14 cellular contexts compared by ENCODE assay signal in the genomic region with DNA sequence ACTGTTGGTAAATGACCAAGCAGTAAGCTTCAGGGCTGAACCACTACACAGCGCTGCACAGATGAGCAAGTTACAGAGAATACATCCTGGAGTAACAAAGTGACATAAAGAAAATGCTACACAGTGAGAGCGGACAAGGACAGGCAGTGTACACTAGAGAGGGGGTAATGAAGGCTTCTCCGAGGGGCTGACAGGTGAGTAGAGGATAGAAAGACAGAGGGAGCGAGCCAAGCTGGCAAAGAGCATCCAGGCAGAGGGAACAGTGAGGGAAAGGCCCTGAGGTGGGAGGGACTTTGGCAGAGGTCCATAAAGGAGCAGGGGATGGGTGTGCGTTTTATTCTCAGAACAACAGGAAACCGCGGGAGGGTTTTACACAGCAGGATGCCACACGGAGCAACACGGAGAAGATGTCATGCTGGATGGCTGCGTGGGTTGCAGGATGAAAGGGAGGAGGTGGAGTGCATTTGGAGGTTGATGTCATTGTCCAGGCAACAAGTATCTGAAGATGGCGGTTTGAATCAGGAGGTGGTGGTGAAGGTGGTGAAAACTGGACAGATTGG. TPM values are rescaled to one million over a fixed set of nuclear protein-coding genes. Genes with fewer than 3 reads are reported as not detected.
DNase-seq lines count a peak whose midpoint lies in the region; ATAC-seq, FAIRE-seq and TF ChIP-seq lines count a peak whose summit lies in the region.
"Had no signal": no experiment of that assay in that cellular context is flagged by ENCODE, and none has a peak within 500 bp of the region (broad histone marks: within the 10 kb centered on the region; RNA-seq: fewer than 3 reads in every experiment).

No MANE protein-coding gene starts in this region.

- H3K27ac ChIP-seq in K562 (ENCODE audit: extremely low read depth, low read depth, low read length), result no peak overlapping the region
- no peak overlapping the region for H3K27ac ChIP-seq in foreskin keratinocyte
- H3K27ac ChIP-seq: esophagus squamous epithelium, neutrophil, vagina had no signal

- H3K36me3 Mint-ChIP-seq in activated CD4-positive, alpha-beta memory T cell treated with anti-CD3 and anti-CD28 coated beads for 36 hours, result peaks cover 3% of the 10 kb centered on the region

- CTCF ChIA-PET in activated CD4-positive, alpha-beta memory T cell treated with anti-CD3 and anti-CD28 coated beads for 36 hours (lab: Charles Lee), result interaction anchor here (0.6 to 4.4 kb wide), 7 partner anchors 14 to 458 kb away, joined by 3 to 35 read pairs (median 4); a partner anchor contains a TSS
- CTCF ChIA-PET in K562 (lab: Yijun Ruan, JAX; ENCODE audit: low intra/inter-chr PET ratio), result no interaction called here

- POLR2A ChIA-PET in activated CD4-positive, alpha-beta memory T cell treated with anti-CD3 and anti-CD28 coated beads for 36 hours (lab: Charles Lee), result interaction anchor here (1.0 to 1.1 kb wide), 2 partner anchors 14 to 446 kb away, joined by 4 read pairs; a partner anchor contains a TSS
- POLR2A ChIA-PET in K562 (lab: Yijun Ruan, JAX), result no interaction called here

- 0 out of 2 replicates have a peak, but pooled peaks cover 2% of the 10 kb centered on the region for H3K9me3 ChIP-seq in K562 (replicated peaks; ENCODE audit: control insufficient read depth, insufficient read depth, low read depth, low read length)
- H3K9me3 ChIP-seq: neutrophil, vagina had no signal

- no peak for TF ChIP-seq EP300 in K562 (IDR thresholded peaks at IDR 0.05; ENCODE audit: low read length)

- peak overlapping the region; percentile 2 for H3K4me3 Mint-ChIP-seq in activated CD4-positive, alpha-beta memory T cell treated with anti-CD3 and anti-CD28 coated beads for 36 hours

- H3K27me3 ChIP-seq in K562 (ENCODE audit: control insufficient read depth in 2 of 2, insufficient read depth in 2 of 2, low read length in 2 of 2) (peaks cover 14 to 54% of the 10 kb centered on the region in 2 experiments; a peak in 4 of 5 replicates), foreskin keratinocyte (no peaks in the 10 kb centered on the region)
- H3K27me3 ChIP-seq: vagina had no signal

- TF ChIP-seq CTCF in K562 (IDR thresholded peaks at IDR 0.05 in 2 of 3, conservative IDR thresholded peaks at IDR 0.05 in 1 of 3; ENCODE audit: insufficient read depth in 2 of 3, low read depth in 1 of 3, low read length in 3 of 3) (no peak), foreskin keratinocyte (conservative IDR thresholded peaks at IDR 0.05) (no peak)

- H3K4me1 Mint-ChIP-seq in activated CD4-positive, alpha-beta memory T cell treated with anti-CD3 and anti-CD28 coated beads for 36 hours (ENCODE audit: low read depth), result peaks cover 54% of the 10 kb centered on the region

- no peak for TF ChIP-seq RAD21 in K562 (CRISPR knock-in tag; conservative IDR thresholded peaks at IDR 0.05 in 1 of 2, IDR thresholded peaks at IDR 0.05 in 1 of 2)

- H3K79me2 ChIP-seq in K562 (ENCODE audit: control insufficient read depth, insufficient read depth, low read length), result no peaks in the 10 kb centered on the region

- H3K9ac ChIP-seq in K562 (ENCODE audit: insufficient read depth in 1 of 2, low read depth in 2 of 2, low read length in 2 of 2), result no peak overlapping the region

- peak; percentile 37 for DNase-seq in NCI-H2029 treated with DMSO at 0.1 percent for 48 hours (lab: John Stamatoyannopoulos, UW)
- DNase-seq in activated CD4-positive, alpha-beta memory T cell treated with anti-CD3 and anti-CD28 coated beads for 36 hours, result peak; percentile 87
- no peak for DNase-seq in K562 (ENCODE audit: extremely low read depth in 1 of 4, low spot score in 3 of 4)
- peak; percentile 26 to 48 (median 45) for DNase-seq in stimulated activated CD4-positive, alpha-beta T cell treated with anti-CD3 and anti-CD28 coated beads, TNF-alpha, amount 100 ng/mL, for 48 hours (ENCODE audit: low read depth in 3 of 3)
- no peak for DNase-seq in foreskin keratinocyte
- DNase-seq in retina, result no peak
- DNase-seq: esophagus squamous epithelium, kidney glomerular epithelial cell, NCI-H524 treated with DMSO at 0.1 percent for 48 hours had no signal

- no TSS peak for BruUV-seq in K562 (replicated peaks; lab: Mats Ljungman, UMichigan)

- peak overlapping the region; percentile 83 for H3K27ac Mint-ChIP-seq in activated CD4-positive, alpha-beta memory T cell treated with anti-CD3 and anti-CD28 coated beads for 36 hours

- intact Hi-C loops in activated CD4-positive, alpha-beta memory T cell treated with anti-CD3 and anti-CD28 coated beads for 36 hours (cut with micrococcal nuclease), result loop anchor here (1.0 to 5.0 kb wide), 2 partner anchors 14 to 384 kb away; a partner anchor contains a TSS
- intact Hi-C loops in K562 (cut with micrococcal nuclease), result no loop called here

- ATAC-seq in K562, result no peak
- no peak for ATAC-seq in foreskin keratinocyte
- ATAC-seq in GM21529 (IDR thresholded peaks at IDR 0.05; ENCODE audit: unreplicated experiment), result no peak
- ATAC-seq: HepG2 had no signal

- H3K4me3 ChIP-seq in K562, result no peak overlapping the region
- H3K4me3 ChIP-seq: esophagus squamous epithelium, vagina had no signal

- no peak for FAIRE-seq in K562 (lab: Jason Lieb, UNC)
- FAIRE-seq: HepG2 had no signal

- H4K20me1 ChIP-seq in K562 (replicated peaks; ENCODE audit: control insufficient read depth, insufficient read depth, low read length), result no peaks in the 10 kb centered on the region; the same call in 1 of the 2 replicates

- TF ChIP-seq POLR2A in K562 (conservative IDR thresholded peaks at IDR 0.05), result no peak

- H2AFZ ChIP-seq in K562 (ENCODE audit: low read depth, low read length), result no peak overlapping the region

- no peaks in the 10 kb centered on the region for H3K9me3 Mint-ChIP-seq in activated CD4-positive, alpha-beta memory T cell treated with anti-CD3 and anti-CD28 coated beads for 36 hours

- no peaks in the 10 kb centered on the region for H3K27me3 Mint-ChIP-seq in activated CD4-positive, alpha-beta memory T cell treated with anti-CD3 and anti-CD28 coated beads for 36 hours

- WGBS in K562 (ENCODE audit: insufficient coverage, low coverage, missing lambda C conversion rate), result under 1% methylated on average over 11 of the region's 11 CpGs

- in situ Hi-C loops in K562 (cut with MboI), result no loop called here

- H3K4me1 ChIP-seq in K562 (replicated peaks in 1 of 2; ENCODE audit: control insufficient read depth in 2 of 2, insufficient read depth in 2 of 2, low read length in 2 of 2), result no peaks in the 10 kb centered on the region
- H3K4me1 ChIP-seq in foreskin keratinocyte, result peaks cover 13% of the 10 kb centered on the region
- H3K4me1 ChIP-seq: esophagus squamous epithelium, vagina had no signal

- no peaks in the 10 kb centered on the region for H3K9me1 ChIP-seq in K562 (ENCODE audit: control insufficient read depth, insufficient read depth, low read length)

- H3K36me3 ChIP-seq in K562 (ENCODE audit: control insufficient read depth, insufficient read depth, low read length), result no peaks in the 10 kb centered on the region
- H3K36me3 ChIP-seq: esophagus squamous epithelium, neutrophil, vagina had no signal

- H3K4me2 ChIP-seq in K562 (ENCODE audit: insufficient read depth, low read length), result no peak overlapping the region

TF ChIP-seq in K562, 482 proteins besides CTCF, POLR2A, EP300 and RAD21:
- TF ChIP-seq, protein P1, sequence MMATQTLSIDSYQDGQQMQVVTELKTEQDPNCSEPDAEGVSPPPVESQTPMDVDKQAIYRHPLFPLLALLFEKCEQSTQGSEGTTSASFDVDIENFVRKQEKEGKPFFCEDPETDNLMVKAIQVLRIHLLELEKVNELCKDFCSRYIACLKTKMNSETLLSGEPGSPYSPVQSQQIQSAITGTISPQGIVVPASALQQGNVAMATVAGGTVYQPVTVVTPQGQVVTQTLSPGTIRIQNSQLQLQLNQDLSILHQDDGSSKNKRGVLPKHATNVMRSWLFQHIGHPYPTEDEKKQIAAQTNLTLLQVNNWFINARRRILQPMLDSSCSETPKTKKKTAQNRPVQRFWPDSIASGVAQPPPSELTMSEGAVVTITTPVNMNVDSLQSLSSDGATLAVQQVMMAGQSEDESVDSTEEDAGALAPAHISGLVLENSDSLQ (IDR thresholded peaks at IDR 0.05), result no peak
- TF ChIP-seq POU5F1 (IDR thresholded peaks at IDR 0.05; ENCODE audit: borderline replicate concordance, low read depth, low read length, partially characterized antibody), result no peak
- TF ChIP-seq, protein P2, sequence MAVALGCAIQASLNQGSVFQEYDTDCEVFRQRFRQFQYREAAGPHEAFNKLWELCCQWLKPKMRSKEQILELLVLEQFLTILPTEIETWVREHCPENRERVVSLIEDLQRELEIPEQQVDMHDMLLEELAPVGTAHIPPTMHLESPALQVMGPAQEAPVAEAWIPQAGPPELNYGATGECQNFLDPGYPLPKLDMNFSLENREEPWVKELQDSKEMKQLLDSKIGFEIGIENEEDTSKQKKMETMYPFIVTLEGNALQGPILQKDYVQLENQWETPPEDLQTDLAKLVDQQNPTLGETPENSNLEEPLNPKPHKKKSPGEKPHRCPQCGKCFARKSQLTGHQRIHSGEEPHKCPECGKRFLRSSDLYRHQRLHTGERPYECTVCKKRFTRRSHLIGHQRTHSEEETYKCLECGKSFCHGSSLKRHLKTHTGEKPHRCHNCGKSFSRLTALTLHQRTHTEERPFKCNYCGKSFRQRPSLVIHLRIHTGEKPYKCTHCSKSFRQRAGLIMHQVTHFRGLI (CRISPR knock-in tag; IDR thresholded peaks at IDR 0.05), result no peak
- 0 out of 2 replicates have a peak, but pooled peaks have one; percentile 9 for TF ChIP-seq NFIC (IDR thresholded peaks at IDR 0.05)

RNA-seq across cellular contexts. Expression of a gene that starts 13.4 kb away (rescaled TPM):
- total RNA-seq in activated CD4-positive, alpha-beta memory T cell treated with anti-CD3 and anti-CD28 coated beads for 36 hours, result under 1 TPM; 0.29 to 0.33 TPM
- total RNA-seq in K562 (2011; cell fraction: chromatin; rRNA removed; ENCODE audit: low replicate concordance), result not detected in 2 replicates
- not detected in 2 replicates for total RNA-seq in K562 (2011; cell fraction: nucleolus; rRNA removed)
- total RNA-seq in K562 (2011; cell fraction: nucleoplasm; rRNA removed), result not detected in 2 replicates
- total RNA-seq in K562 (2014; rRNA removed) (not detected in 2 replicates), K562 (2014; rRNA removed; fragmentation: Illumina TruSeq; extraction: Trizol) (not detected in 2 replicates), K562 (2015; rRNA removed; fragmentation: Illumina TruSeq; extraction: Trizol) (not detected in 2 replicates), K562 (2021) (not detected in 2 replicates), foreskin keratinocyte (48.2 and 65.5 TPM in 2 replicates)
- polyA plus RNA-seq in K562 (2011; rRNA removed) (0.03 TPM in 1 of 2 replicates, not detected in the other), K562 (2014; fragmentation: Illumina TruSeq; extraction: Trizol) (not detected in 2 replicates), K562 (2014; fragmentation: Nextera tagmentation; extraction: Ambion mirVana) (not detected), K562 (2014; rRNA removed) (not detected in 2 replicates), foreskin keratinocyte (42.2 and 54.1 TPM in 2 replicates)
- polyA plus RNA-seq in K562 (2011; cell fraction: cytosol; rRNA removed), result 0.07 TPM in 1 of 2 replicates, not detected in the other
- not detected in 2 replicates for polyA plus RNA-seq in K562 (2011; cell fraction: nucleus; rRNA removed)
- 0.05 TPM in 1 of 2 replicates, not detected in the other for polyA plus RNA-seq in K562 (2012)
- polyA minus RNA-seq in K562 (2011; rRNA and poly(A)+ RNA removed), result not detected in 2 replicates
- polyA minus RNA-seq in K562 (2011; cell fraction: cytosol; rRNA and poly(A)+ RNA removed), result not detected in 2 replicates
- polyA minus RNA-seq in K562 (2011; cell fraction: nucleus; rRNA and poly(A)+ RNA removed), result not detected in 2 replicates
- total RNA-seq: aorta, HepG2, vagina had no signal
- polyA plus RNA-seq: aorta, HepG2 had no signal

Comparison
In these comparisons a context has a peak if more than half of its experiments do, and no peak if none do; other contexts are left out.
1. DNase-seq: peak in NCI-H2029 treated with DMSO at 0.1 percent for 48 hours (single experiment), activated CD4-positive, alpha-beta memory T cell treated with anti-CD3 and anti-CD28 coated beads for 36 hours (single experiment) and stimulated activated CD4-positive, alpha-beta T cell treated with anti-CD3 and anti-CD28 coated beads, TNF-alpha, amount 100 ng/mL, for 48 hours (3 of 3); none in K562 (0 of 4), foreskin keratinocyte (0 of 2) and retina (single experiment).
2. RNA of a gene that starts 13.4 kb away (total RNA-seq): 48.2 to 65.5 TPM in foreskin keratinocyte; 0.29 to 0.33 TPM in activated CD4-positive, alpha-beta memory T cell treated with anti-CD3 and anti-CD28 coated beads for 36 hours and not detected in K562; every median in the first group is over 10 times any median in the second.